In genomic region chr15:58952751-58953150, GRCh38 we compare ENCODE assay signal across 1 cellular context.
TF ChIP-seq lines count a peak whose summit lies in the region.

No MANE protein-coding gene starts in this region.

TF ChIP-seq in HepG2, 621 proteins besides CTCF, POLR2A, EP300 and RAD21:
- TF ChIP-seq CENPT (CRISPR knock-in tag; IDR thresholded peaks at IDR 0.05; ENCODE audit: low read depth) (no peak), ZNF737 (CRISPR knock-in tag; IDR thresholded peaks at IDR 0.05; ENCODE audit: borderline replicate concordance) (no peak), MTF1 (CRISPR knock-in tag; IDR thresholded peaks at IDR 0.05) (no peak), ZC3H13 (CRISPR knock-in tag; IDR thresholded peaks at IDR 0.05) (no peak), XBP1 (CRISPR knock-in tag; IDR thresholded peaks at IDR 0.05) (no peak), MBD4 (IDR thresholded peaks at IDR 0.05; ENCODE audit: borderline replicate concordance, low read length) (no peak), ZNF296 (CRISPR knock-in tag; conservative IDR thresholded peaks at IDR 0.05) (no peak), POLR2AphosphoS5 (IDR thresholded peaks at IDR 0.05; ENCODE audit: low read depth, low read length) (no peak), NFE2L1 (CRISPR knock-in tag; IDR thresholded peaks at IDR 0.05; ENCODE audit: borderline replicate concordance) (no peak)
